In the genomic region with DNA sequence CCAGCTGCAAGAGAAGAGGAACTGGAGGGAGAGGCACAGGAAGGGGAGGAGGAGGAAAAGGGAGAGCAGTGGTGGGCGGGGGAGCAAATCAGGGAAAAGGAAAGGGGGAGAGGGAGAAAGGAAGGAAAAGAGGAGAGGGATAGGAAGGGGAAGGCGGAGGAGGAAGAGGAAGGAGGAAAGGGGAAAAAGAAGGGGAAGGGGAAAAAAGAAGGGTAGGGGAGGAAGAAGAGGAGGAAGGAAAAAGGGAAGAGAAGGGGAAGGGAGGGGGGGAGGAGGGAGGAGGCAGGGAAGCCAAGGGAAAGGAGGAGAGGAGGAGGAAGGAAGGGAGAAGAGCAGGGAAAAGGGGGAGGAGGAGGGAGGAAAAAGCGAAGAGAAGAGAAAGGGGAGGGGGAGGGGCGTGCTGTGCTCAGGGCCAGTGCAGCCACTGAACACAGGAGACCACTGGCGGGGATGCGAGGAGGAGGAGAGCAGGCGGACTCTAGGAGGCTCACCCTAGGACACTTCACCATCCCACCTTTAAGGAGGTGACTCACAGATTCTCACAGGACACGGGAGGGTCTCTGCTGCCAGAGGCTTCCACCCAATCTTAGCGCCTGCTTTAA, we compare ENCODE assay signal across 18 cellular contexts. TPM values are rescaled to one million over a fixed set of nuclear protein-coding genes. Genes with fewer than 3 reads are reported as not detected.
DNase-seq lines count a peak whose midpoint lies in the region; ATAC-seq and TF ChIP-seq lines count a peak whose summit lies in the region.
"Had no signal": no experiment of that assay in that cellular context is flagged by ENCODE, and none has a peak within 500 bp of the region (broad histone marks: within the 10 kb centered on the region; RNA-seq: fewer than 3 reads in every experiment).

No MANE protein-coding gene starts in this region.

- TF ChIP-seq CTCF in right atrium auricular region (IDR thresholded peaks at IDR 0.05): no peak
- TF ChIP-seq CTCF in NB4 (IDR thresholded peaks at IDR 0.05; ENCODE audit: low read depth, low read length): no peak
- no peak for TF ChIP-seq CTCF in glutamatergic neuron (IDR thresholded peaks at IDR 0.05; ENCODE audit: partially characterized antibody, unreplicated experiment)

- H3K36me3 Mint-ChIP-seq in glutamatergic neuron (ENCODE audit: unreplicated experiment): no peaks in the 10 kb centered on the region

- H3K4me1 ChIP-seq in right atrium auricular region: peaks cover 0 to 22% of the 10 kb centered on the region in 2 donors
- H3K4me1 ChIP-seq: SJSA1 had no signal

- H3K9me3 Mint-ChIP-seq in glutamatergic neuron (ENCODE audit: unreplicated experiment): peaks cover 14% of the 10 kb centered on the region

- H3K27ac ChIP-seq in right atrium auricular region: peak overlapping the region; percentile 38 to 58
- H3K27ac ChIP-seq: HL-60, PC-9, SJSA1 had no signal

- ATAC-seq in Right ventricle myocardium superior (ENCODE audit: poor library complexity): no peak
- ATAC-seq in GM19328 (IDR thresholded peaks at IDR 0.05; ENCODE audit: unreplicated experiment): no peak
- ATAC-seq in HG03097 (IDR thresholded peaks at IDR 0.05; ENCODE audit: low FRiP score, unreplicated experiment): no peak

- intact Hi-C loops in Right ventricle myocardium superior (cut with DNase I): no loop called here

- H3K9me3 ChIP-seq in right atrium auricular region: no peaks in the 10 kb centered on the region
- H3K9me3 ChIP-seq: SJSA1 had no signal

- peak overlapping the region; percentile 97 for H3K27ac Mint-ChIP-seq in glutamatergic neuron (ENCODE audit: unreplicated experiment)

- TF ChIP-seq POLR2A in NB4 (IDR thresholded peaks at IDR 0.05; ENCODE audit: extremely low read depth, insufficient read length): no peak

- peaks cover 12% of the 10 kb centered on the region for H3K27me3 Mint-ChIP-seq in glutamatergic neuron (ENCODE audit: unreplicated experiment)

- no peak for DNase-seq in right atrium auricular region (ENCODE audit: low spot score)
- DNase-seq in Right ventricle myocardium superior: no peak
- DNase-seq in NB4 (ENCODE audit: low read depth): peak; percentile 18
- DNase-seq in glutamatergic neuron: peak; percentile 49
- no peak for DNase-seq in GM19240 (ENCODE audit: insufficient read length, low spot score)
- DNase-seq: COR-L47, EL, Karpas-422, MM.1S, NCI-H1105 treated with DMSO at 0.1 percent for 48 hours, NCI-H187, NCI-H2171 treated with DMSO at 0.1 percent for 48 hours, NCI-H510A, PC-9 had no signal

- peaks cover 41% of the 10 kb centered on the region for H3K4me1 Mint-ChIP-seq in glutamatergic neuron (ENCODE audit: low read depth, unreplicated experiment)

- H3K4me3 ChIP-seq in right atrium auricular region: no peak overlapping the region
- no peak overlapping the region for H3K4me3 ChIP-seq in NB4 (ENCODE audit: low read depth, low read length)
- H3K4me3 ChIP-seq: PC-9, SJSA1 had no signal

- H3K27me3 ChIP-seq in right atrium auricular region: no peaks in the 10 kb centered on the region
- H3K27me3 ChIP-seq: SJSA1 had no signal

- no peaks in the 10 kb centered on the region for H3K36me3 ChIP-seq in right atrium auricular region
- H3K36me3 ChIP-seq: SJSA1 had no signal

- peak overlapping the region; percentile 68 for H3K4me3 Mint-ChIP-seq in glutamatergic neuron (ENCODE audit: unreplicated experiment)

RNA-seq across cellular contexts. Expression of gene PGBD5, which starts 33.1 kb away (rescaled TPM):
- total RNA-seq in right atrium auricular region (10 to 100 TPM; 13.2 to 18.5 TPM), Right ventricle myocardium superior (12.8 TPM), glutamatergic neuron (ENCODE audit: unreplicated experiment) (72.4 TPM)
- total RNA-seq: PC-9 had no signal

Comparison
In these comparisons a context has a peak if more than half of its experiments do, and no peak if none do; other contexts are left out.
1. DNase-seq: peak in NB4 (single experiment) and glutamatergic neuron (single experiment); none in right atrium auricular region (single experiment), Right ventricle myocardium superior (single experiment) and GM19240 (single experiment).